In the genomic region with DNA sequence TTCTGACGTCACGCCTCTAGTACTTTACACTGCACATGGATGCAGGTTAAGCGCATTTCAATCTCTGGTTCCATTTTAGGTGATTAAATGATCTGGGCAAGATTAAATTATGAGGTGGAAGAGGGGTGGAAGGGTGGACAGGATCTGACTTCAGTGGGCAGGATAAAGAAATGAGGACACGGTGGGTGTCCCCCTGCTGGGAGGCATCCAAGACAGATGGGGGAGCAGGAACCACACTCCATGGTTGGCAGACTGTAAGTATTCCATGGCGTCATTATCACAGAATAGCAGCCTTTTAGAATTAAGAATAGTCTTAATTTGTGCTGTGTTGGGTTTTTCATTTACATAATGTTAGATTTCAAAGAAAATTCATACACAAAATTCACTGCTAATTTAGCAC, we compare ENCODE assay signal across 17 cellular contexts. TPM values are rescaled to one million over a fixed set of nuclear protein-coding genes. Genes with fewer than 3 reads are reported as not detected.
A peak's percentile ranks its signal among the peaks of the same experiment; 100 is the strongest.
DNase-seq lines count a peak whose midpoint lies in the region; ATAC-seq, FAIRE-seq and TF ChIP-seq lines count a peak whose summit lies in the region.
"Had no signal": no experiment of that assay in that cellular context is flagged by ENCODE, and none has a peak within 500 bp of the region (broad histone marks: within the 10 kb centered on the region; RNA-seq: fewer than 3 reads in every experiment).

No MANE protein-coding gene starts in this region.

- no peak overlapping the region for H3K9ac ChIP-seq in H1 (replicated peaks in 1 of 4; ENCODE audit: extremely low read depth in 1 of 4, low read depth in 3 of 4, low read length in 3 of 4)

- H3K36me3 Mint-ChIP-seq in activated T-cell treated with anti-CD3 and anti-CD28 coated beads, Interleukin-2, amount 50 U/mL, for 24 hours (ENCODE audit: low read depth) = peaks cover 9% of the 10 kb centered on the region
- peaks cover 20% of the 10 kb centered on the region for H3K36me3 Mint-ChIP-seq in activated T-cell treated with anti-CD3 and anti-CD28 coated beads, Interleukin-2, amount 50 U/mL, for 4 hours (ENCODE audit: insufficient read depth)
- H3K36me3 Mint-ChIP-seq in CD4-positive, alpha-beta T cell (ENCODE audit: low read depth) = peaks cover 60% of the 10 kb centered on the region
- no peaks in the 10 kb centered on the region for H3K36me3 Mint-ChIP-seq in glutamatergic neuron (ENCODE audit: unreplicated experiment)

- no peak overlapping the region for H4K8ac ChIP-seq in H1 (ENCODE audit: extremely low read depth, insufficient read depth, low read length)

- 0 out of 2 replicates have a peak overlapping the region, but pooled peaks have one; percentile 20 for H2BK12ac ChIP-seq in H1 (ENCODE audit: low read depth, low read length)

- no peak overlapping the region for H3K4ac ChIP-seq in H1 (replicated peaks; ENCODE audit: insufficient read length, low read depth, low read length)

- peaks cover 27% of the 10 kb centered on the region for H3K79me2 ChIP-seq in OCI-LY7 (ENCODE audit: insufficient read depth, low read depth, low read length)
- H3K79me2 ChIP-seq in H1 (ENCODE audit: control insufficient read depth in 1 of 2, insufficient read depth in 2 of 2, low read length in 2 of 2) = no peaks in the 10 kb centered on the region

- H3K4me2 ChIP-seq in OCI-LY7 (ENCODE audit: low read length) (peak overlapping the region; percentile 79), H1 (ENCODE audit: insufficient read depth in 1 of 2, low read depth in 2 of 2, low read length in 2 of 2) (no peak overlapping the region)

- TF ChIP-seq RAD21 in H1 (IDR thresholded peaks at IDR 0.05 in 1 of 2, conservative IDR thresholded peaks at IDR 0.05 in 1 of 2; ENCODE audit: low read depth in 2 of 2, low read length in 2 of 2) = no peak

- peak overlapping the region; percentile 50; the same call in 1 of the 2 replicates for H2BK20ac ChIP-seq in H1 (ENCODE audit: low read length)

- no peak overlapping the region for H3K27ac ChIP-seq in CD4-positive, alpha-beta T cell (ENCODE audit: low read depth, low read length)
- peak overlapping the region; percentile 97 for H3K27ac ChIP-seq in OCI-LY7 (ENCODE audit: low read depth, low read length, poor library complexity, severe bottlenecking)
- H3K27ac ChIP-seq in H1 (ENCODE audit: low read depth, low read length) = no peak overlapping the region
- no peak overlapping the region for H3K27ac ChIP-seq in ovary
- no peak overlapping the region for H3K27ac ChIP-seq in uterus
- H3K27ac ChIP-seq: Peyer's patch had no signal

- H3K27me3 Mint-ChIP-seq in activated T-cell treated with anti-CD3 and anti-CD28 coated beads, Interleukin-2, amount 50 U/mL, for 24 hours = no peaks in the 10 kb centered on the region
- no peaks in the 10 kb centered on the region for H3K27me3 Mint-ChIP-seq in activated T-cell treated with anti-CD3 and anti-CD28 coated beads, Interleukin-2, amount 50 U/mL, for 4 hours (ENCODE audit: low read depth)
- no peaks in the 10 kb centered on the region for H3K27me3 Mint-ChIP-seq in CD4-positive, alpha-beta T cell
- H3K27me3 Mint-ChIP-seq in glutamatergic neuron (ENCODE audit: unreplicated experiment) = no peaks in the 10 kb centered on the region

- no peaks in the 10 kb centered on the region for H3K23me2 ChIP-seq in H1 (ENCODE audit: low read depth, low read length)

- no peak for TF ChIP-seq CTCF in CD4-positive, alpha-beta T cell (IDR thresholded peaks at IDR 0.05)
- TF ChIP-seq CTCF in OCI-LY7 (conservative IDR thresholded peaks at IDR 0.05; ENCODE audit: low read length) (no peak), H1 (IDR thresholded peaks at IDR 0.05; ENCODE audit: control extremely low read depth in 1 of 3, insufficient read depth in 1 of 3, low read depth in 1 of 3, low read length in 3 of 3) (no peak), ovary (IDR thresholded peaks at IDR 0.05) (no peak), uterus (IDR thresholded peaks at IDR 0.05) (no peak), glutamatergic neuron (IDR thresholded peaks at IDR 0.05; ENCODE audit: partially characterized antibody, unreplicated experiment) (no peak)

- WGBS in H1 (ENCODE audit: extremely low coverage in 1 of 2, insufficient coverage in 1 of 2, insufficient read length in 1 of 2, insufficient replicate concordance in 2 of 2, low coverage in 1 of 2, low lambda C conversion rate in 2 of 2, missing lambda C conversion rate in 1 of 2), 2 experiments = 87% methylated on average over 5 of the region's 5 CpGs; no CpG with 5 or more reads in 1 of the 2 experiments
- WGBS in ovary, 3 donors = 80% methylated on average over 5 of the region's 5 CpGs

- no peak overlapping the region for H3K18ac ChIP-seq in H1 (ENCODE audit: extremely low read depth, low read length)

- no peak for FAIRE-seq in H1 (lab: Jason Lieb, UNC)
- FAIRE-seq: A204.1 had no signal

- DNase-seq in activated T-cell treated with anti-CD3 and anti-CD28 coated beads, Interleukin-2, amount 50 U/mL, for 24 hours = no peak
- DNase-seq in activated T-cell treated with anti-CD3 and anti-CD28 coated beads, Interleukin-2, amount 50 U/mL, for 4 hours = no peak
- DNase-seq in CD4-positive, alpha-beta T cell = no peak
- DNase-seq in OCI-LY7 (ENCODE audit: low spot score) (no peak), H1 (ENCODE audit: low read depth in 1 of 2, low spot score in 2 of 2) (no peak), ovary (no peak), uterus (no peak), glutamatergic neuron (no peak)
- DNase-seq: Kasumi-1, NCI-H1417, NCI-H2029, NCI-H2171 treated with DMSO at 0.1 percent for 48 hours, NCI-H774, Peyer's patch, Right ventricle myocardium superior had no signal

- intact Hi-C loops in CD4-positive, alpha-beta T cell (cut with DNase I, micrococcal nuclease) = no loop called here
- intact Hi-C loops in OCI-LY7 (cut with micrococcal nuclease; ENCODE audit: unreplicated experiment) = no loop called here
- intact Hi-C loops in ovary (cut with DNase I) = loop anchor here in 1 of 4 donors (10.0 kb wide), 2 partner anchors 90 to 120 kb away; no protein-coding TSS in a partner anchor
- intact Hi-C loops in uterus (cut with DNase I; ENCODE audit: low total_unique reads) = no loop called here

- H3K36me3 ChIP-seq in OCI-LY7 (ENCODE audit: insufficient read depth, low read length) (peaks cover 12% of the 10 kb centered on the region; the same call in 1 of the 2 replicates), H1 (ENCODE audit: control insufficient read depth in 2 of 4, insufficient read depth in 4 of 4, low read length in 3 of 4) (no peaks in the 10 kb centered on the region), ovary (no peaks in the 10 kb centered on the region), uterus (no peaks in the 10 kb centered on the region)
- H3K36me3 ChIP-seq: HAP-1, Peyer's patch had no signal

- H3K9me3 Mint-ChIP-seq in activated T-cell treated with anti-CD3 and anti-CD28 coated beads, Interleukin-2, amount 50 U/mL, for 24 hours = no peaks in the 10 kb centered on the region
- no peaks in the 10 kb centered on the region for H3K9me3 Mint-ChIP-seq in activated T-cell treated with anti-CD3 and anti-CD28 coated beads, Interleukin-2, amount 50 U/mL, for 4 hours
- H3K9me3 Mint-ChIP-seq in CD4-positive, alpha-beta T cell = no peaks in the 10 kb centered on the region
- no peaks in the 10 kb centered on the region for H3K9me3 Mint-ChIP-seq in glutamatergic neuron (ENCODE audit: unreplicated experiment)

- H4K20me1 ChIP-seq in OCI-LY7 (ENCODE audit: insufficient read depth, low read length) = no peaks in the 10 kb centered on the region
- no peaks in the 10 kb centered on the region for H4K20me1 ChIP-seq in H1 (replicated peaks in 1 of 2; ENCODE audit: control insufficient read depth in 1 of 2, insufficient read depth in 2 of 2, low read length in 2 of 2)

- H3K27ac Mint-ChIP-seq in activated T-cell treated with anti-CD3 and anti-CD28 coated beads, Interleukin-2, amount 50 U/mL, for 24 hours = peak overlapping the region; percentile 88
- H3K27ac Mint-ChIP-seq in CD4-positive, alpha-beta T cell = peak overlapping the region; percentile 92
- H3K27ac Mint-ChIP-seq in glutamatergic neuron (ENCODE audit: unreplicated experiment) = no peak overlapping the region

- H2BK15ac ChIP-seq in H1 (ENCODE audit: low read length) = no peak overlapping the region

- peaks cover 70% of the 10 kb centered on the region for H3K4me1 Mint-ChIP-seq in activated T-cell treated with anti-CD3 and anti-CD28 coated beads, Interleukin-2, amount 50 U/mL, for 24 hours (ENCODE audit: low read depth)
- peaks cover 57% of the 10 kb centered on the region for H3K4me1 Mint-ChIP-seq in activated T-cell treated with anti-CD3 and anti-CD28 coated beads, Interleukin-2, amount 50 U/mL, for 4 hours (ENCODE audit: low read depth)
- H3K4me1 Mint-ChIP-seq in CD4-positive, alpha-beta T cell (ENCODE audit: low read depth) = peaks cover 83% of the 10 kb centered on the region
- H3K4me1 Mint-ChIP-seq in glutamatergic neuron (ENCODE audit: low read depth, unreplicated experiment) = peaks cover 14% of the 10 kb centered on the region

- H4K91ac ChIP-seq in H1 (replicated peaks; ENCODE audit: insufficient read length, low read length) = no peak overlapping the region

- no TSS peak for BruUV-seq in OCI-LY7 (replicated peaks; lab: Mats Ljungman, UMichigan)

- H3K4me1 ChIP-seq in OCI-LY7 (ENCODE audit: insufficient read depth, low read length, poor library complexity, severe bottlenecking) (peaks cover 74% of the 10 kb centered on the region), H1 (replicated peaks in 1 of 4; ENCODE audit: control insufficient read depth in 3 of 4, insufficient read depth in 4 of 4, low read length in 3 of 4) (peaks cover 0 to 12% (median 5%) of the 10 kb centered on the region in 4 experiments; a peak in 6 of 7 replicates), ovary (ENCODE audit: insufficient read depth) (no peaks in the 10 kb centered on the region), uterus (no peaks in the 10 kb centered on the region)

- no peaks in the 10 kb centered on the region for H3K79me1 ChIP-seq in H1 (ENCODE audit: low read depth, low read length)

- POLR2A ChIA-PET in CD4-positive, alpha-beta T cell (lab: Charles Lee) = interaction anchor here (0.6 to 10.6 kb wide), 4 partner anchors 8 to 27 kb away, joined by 3 to 326 read pairs (median 4); partner anchors contain the start of gene SORL1-AS1
- POLR2A ChIA-PET in OCI-LY7 (lab: Charles Lee) (interaction anchor here (0.9 to 14.5 kb wide), 3 partner anchors 13 to 74 kb away, joined by 3 to 413 read pairs (median 153); no protein-coding TSS in a partner anchor), H1 (lab: Charles Lee; ENCODE audit: partially characterized antibody) (no interaction called here)

- H3K27me3 ChIP-seq in CD4-positive, alpha-beta T cell (ENCODE audit: control insufficient read depth, insufficient read depth, low read length) = no peaks in the 10 kb centered on the region
- H3K27me3 ChIP-seq in H1 (replicated peaks in 1 of 4; ENCODE audit: control insufficient read depth in 3 of 4, extremely low read depth in 1 of 4, insufficient read depth in 3 of 4, low read length in 3 of 4) = no peaks in the 10 kb centered on the region; a peak in 2 of 7 replicates
- no peaks in the 10 kb centered on the region for H3K27me3 ChIP-seq in ovary
- no peaks in the 10 kb centered on the region for H3K27me3 ChIP-seq in uterus
- H3K27me3 ChIP-seq: Peyer's patch had no signal

- no peak overlapping the region for H3K56ac ChIP-seq in H1 (replicated peaks; ENCODE audit: insufficient read length, low read depth, low read length)

- no peak overlapping the region for H3K14ac ChIP-seq in H1 (ENCODE audit: insufficient read length)

- H2BK5ac ChIP-seq in H1 (ENCODE audit: low read depth, low read length) = no peak overlapping the region

- H3K4me3 ChIP-seq in OCI-LY7 (ENCODE audit: low read depth, low read length, poor library complexity, severe bottlenecking) (peak overlapping the region; percentile 60), H1 (ENCODE audit: extremely low read depth in 1 of 4, insufficient read depth in 2 of 4, low read depth in 3 of 4, low read length in 4 of 4) (no peak overlapping the region), ovary (no peak overlapping the region), uterus (no peak overlapping the region)
- H3K4me3 ChIP-seq: HAP-1, Peyer's patch had no signal

- H3K23ac ChIP-seq in H1 (ENCODE audit: insufficient read length) = no peak overlapping the region

- H2AK5ac ChIP-seq in H1 (ENCODE audit: low read depth, low read length) = no peak overlapping the region

- H2AFZ ChIP-seq in OCI-LY7 (ENCODE audit: low read length) = peak overlapping the region; percentile 10; the same call in 1 of the 2 replicates
- H2AFZ ChIP-seq in H1 (ENCODE audit: low read length) = no peak overlapping the region

- no peak for TF ChIP-seq POLR2A in H1 (IDR thresholded peaks at IDR 0.05; ENCODE audit: control extremely low read depth in 1 of 2, low read depth in 2 of 2, low read length in 2 of 2)
- TF ChIP-seq POLR2A in ovary (IDR thresholded peaks at IDR 0.05) = no peak
- no peak for TF ChIP-seq POLR2A in uterus (IDR thresholded peaks at IDR 0.05)

- peaks cover 9% of the 10 kb centered on the region for H3K9me3 ChIP-seq in CD4-positive, alpha-beta T cell (ENCODE audit: control insufficient read depth, low read length)
- H3K9me3 ChIP-seq in OCI-LY7 (ENCODE audit: low read length) (no peaks in the 10 kb centered on the region), H1 (ENCODE audit: insufficient read depth in 2 of 2, low read depth in 1 of 2, low read length in 1 of 2) (no peaks in the 10 kb centered on the region), ovary (no peaks in the 10 kb centered on the region), uterus (no peaks in the 10 kb centered on the region)
- H3K9me3 ChIP-seq: HAP-1, Peyer's patch had no signal

- H3K9me2 ChIP-seq in OCI-LY7 (ENCODE audit: insufficient read depth, low read length) = no peaks in the 10 kb centered on the region

- no peak for ATAC-seq in activated T-cell treated with anti-CD3 and anti-CD28 coated beads, Interleukin-2, amount 50 U/mL, for 4 hours
- ATAC-seq in CD4-positive, alpha-beta T cell (ENCODE audit: poor library complexity) = no peak

- CTCF ChIA-PET in CD4-positive, alpha-beta T cell (lab: Charles Lee) = interaction anchor here (0.9 to 1.2 kb wide), 2 partner anchors 94 to 108 kb away, joined by 3 read pairs; no protein-coding TSS in a partner anchor
- CTCF ChIA-PET in OCI-LY7 (lab: Charles Lee; ENCODE audit: unreplicated experiment) (interaction anchor here (3.3 kb wide), 1 partner anchor 10 kb away, joined by 19 read pairs; no protein-coding TSS in a partner anchor), H1 (lab: Charles Lee; ENCODE audit: partially characterized antibody) (interaction anchor here (0.9 to 1.8 kb wide), 3 partner anchors 18 to 148 kb away, joined by 3 to 5 read pairs (median 3); no protein-coding TSS in a partner anchor)

- H4K5ac ChIP-seq in H1 (ENCODE audit: insufficient read length, low read depth, low read length) = no peak overlapping the region

- H2BK120ac ChIP-seq in H1 (replicated peaks; ENCODE audit: low read depth, low read length) = no peak overlapping the region

- H3K4me3 Mint-ChIP-seq in activated T-cell treated with anti-CD3 and anti-CD28 coated beads, Interleukin-2, amount 50 U/mL, for 24 hours = no peak overlapping the region
- H3K4me3 Mint-ChIP-seq in activated T-cell treated with anti-CD3 and anti-CD28 coated beads, Interleukin-2, amount 50 U/mL, for 4 hours = no peak overlapping the region
- H3K4me3 Mint-ChIP-seq in CD4-positive, alpha-beta T cell = peak overlapping the region; percentile 40
- no peak overlapping the region for H3K4me3 Mint-ChIP-seq in glutamatergic neuron (ENCODE audit: unreplicated experiment)

- TF ChIP-seq EP300 in H1 (IDR thresholded peaks at IDR 0.05; ENCODE audit: borderline replicate concordance in 1 of 2, low read depth in 2 of 2, low read length in 2 of 2) (no peak), ovary (IDR thresholded peaks at IDR 0.05) (no peak)

RNA-seq across cellular contexts. Expression of gene SORL1, which starts 7.6 kb away (rescaled TPM):
- 10 to 100 TPM; 21.3 to 25.6 (median 21.3) TPM for total RNA-seq in activated T-cell treated with anti-CD3 and anti-CD28 coated beads, Interleukin-2, amount 50 U/mL, for 4 hours
- total RNA-seq in CD4-positive, alpha-beta T cell = 100 to 1,000 TPM; 235 to 241 TPM
- 219 and 228 TPM in 2 replicates for total RNA-seq in OCI-LY7 (2014; rRNA removed; shearing (Covaris generic))
- total RNA-seq in OCI-LY7 (2022) (400 and 411 TPM in 2 replicates), ovary (10 to 100 TPM; 10.5 to 64.5 (median 29.8) TPM), uterus (10 to 100 TPM in 3 of 4 donors, 1 to 10 TPM in 1; 7.6 to 42.6 (median 17.2) TPM), glutamatergic neuron (ENCODE audit: unreplicated experiment) (11.1 TPM)
- total RNA-seq in H1 (2021; fragmentation: NEBNext Ultra II Directional; extraction: Animal tissue kit (Norgen Biotek cat#: 25700)) = 65.5 and 66.6 TPM in 2 replicates
- polyA plus RNA-seq in H1 (2011; rRNA removed) (38.1 and 90.3 TPM in 2 replicates), ovary (10 to 100 TPM in 1 of 2 donors, 1 to 10 TPM in 1; 2.9 to 14.9 TPM)
- polyA plus RNA-seq in H1 (2011; cell fraction: cytosol; rRNA removed) = 40.1 TPM
- polyA plus RNA-seq in H1 (2011; cell fraction: nucleus; rRNA removed) = 217 TPM
- polyA plus RNA-seq in H1 (2012, experiment 1 of 2) = 27.0 to 38.1 TPM (median 34.7 TPM) in 4 replicates
- polyA plus RNA-seq in H1 (2012, experiment 2 of 2) = 2.3 TPM
- polyA plus RNA-seq in H1 (2013, experiment 1 of 2) = 45.2 TPM
- 33.1 TPM for polyA plus RNA-seq in H1 (2013, experiment 2 of 2)
- polyA minus RNA-seq in H1 (2011; rRNA and poly(A)+ RNA removed) = 340 and 508 TPM in 2 replicates
- polyA minus RNA-seq in H1 (2011; cell fraction: cytosol; rRNA and poly(A)+ RNA removed) = 105 TPM
- 189 TPM for polyA minus RNA-seq in H1 (2011; cell fraction: nucleus; rRNA and poly(A)+ RNA removed)
